7 cellular contexts compared by ENCODE assay signal in genomic region chr21:22343721-22344120, GRCh38.
"Had no signal": no experiment of that assay in that cellular context is flagged by ENCODE, and none has a peak within 500 bp of the region (broad histone marks: within the 10 kb centered on the region; RNA-seq: fewer than 3 reads in every experiment).

No MANE protein-coding gene starts in this region.

- H3K27ac Mint-ChIP-seq: GM23338, H9 had no signal

- H3K4me3 Mint-ChIP-seq: GM23338, H9 had no signal

- H3K4me3 ChIP-seq: GM23338 had no signal

- DNase-seq: H9, HCEC 1CT, IMR-90 had no signal

- FAIRE-seq: H1, H54, HTR-8/SVneo had no signal

- H3K4me2 ChIP-seq: GM23338 had no signal

- ATAC-seq: GM23338 had no signal
